Comparison of ENCODE assay signal across 8 cellular contexts in genomic region chr1:36083635-36084501, GRCh38. TPM values are rescaled to one million over a fixed set of nuclear protein-coding genes. Genes with fewer than 3 reads are reported as not detected.
DNase-seq lines count a peak whose midpoint lies in the region; ATAC-seq and TF ChIP-seq lines count a peak whose summit lies in the region.

A gene with protein sequence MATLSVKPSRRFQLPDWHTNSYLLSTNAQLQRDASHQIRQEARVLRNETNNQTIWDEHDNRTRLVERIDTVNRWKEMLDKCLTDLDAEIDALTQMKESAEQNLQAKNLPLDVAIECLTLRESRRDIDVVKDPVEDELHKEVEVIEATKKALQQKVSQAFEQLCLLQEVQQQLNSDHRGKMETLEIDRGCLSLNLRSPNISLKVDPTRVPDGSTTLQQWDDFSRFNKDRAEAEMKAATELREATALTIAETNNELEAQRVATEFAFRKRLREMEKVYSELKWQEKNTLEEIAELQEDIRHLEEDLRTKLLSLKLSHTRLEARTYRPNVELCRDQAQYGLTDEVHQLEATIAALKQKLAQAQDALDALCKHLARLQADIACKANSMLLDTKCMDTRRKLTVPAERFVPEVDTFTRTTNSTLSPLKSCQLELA (plus strand): TSS chr1:36084094. CDS start chr1:36084922, 828 bp downstream.

- H3K4me3 ChIP-seq in mucosa of stomach (ENCODE audit: low read length): peak within 1 kb of the TSS; percentile 38

- TF ChIP-seq CTCF in GM20000 (IDR thresholded peaks at IDR 0.05; ENCODE audit: extremely low read depth, missing control alignments) (no peak), endothelial cell (IDR thresholded peaks at IDR 0.05; ENCODE audit: unreplicated experiment) (no peak)

- H3K27ac Mint-ChIP-seq in endothelial cell (ENCODE audit: unreplicated experiment): peak within 1 kb of the TSS; percentile 77

- peaks cover 3% of the 10 kb centered on the region for H3K4me1 Mint-ChIP-seq in endothelial cell (ENCODE audit: unreplicated experiment)

- peaks cover 20% of the 10 kb centered on the region for H3K27me3 ChIP-seq in mucosa of stomach (ENCODE audit: control insufficient read depth, insufficient read depth, low read length)

- DNase-seq in GM20000 (ENCODE audit: low spot score) (peak; percentile 70), NCI-H748 (lab: John Stamatoyannopoulos, UW; ENCODE audit: unreplicated experiment) (peak; percentile 85), endothelial cell (ENCODE audit: low spot score) (peak; percentile 78), COLO829 (ENCODE audit: low spot score) (no peak), NK-92 (lab: John Stamatoyannopoulos, UW; ENCODE audit: unreplicated experiment) (no peak)

- H3K9me3 ChIP-seq in mucosa of stomach (ENCODE audit: control insufficient read depth, low read length): no peaks in the 10 kb centered on the region

- H3K27me3 Mint-ChIP-seq in endothelial cell (ENCODE audit: unreplicated experiment): peaks cover 17% of the 10 kb centered on the region

- H3K4me3 Mint-ChIP-seq in endothelial cell (ENCODE audit: unreplicated experiment): peak within 1 kb of the TSS; percentile 62

- peaks cover 13% of the 10 kb centered on the region for H3K4me1 ChIP-seq in mucosa of stomach (ENCODE audit: control insufficient read depth, insufficient read depth, low read length)

- H3K9ac ChIP-seq in mucosa of stomach (ENCODE audit: low read length): peak within 1 kb of the TSS; percentile 66

- ATAC-seq in HG03460 (IDR thresholded peaks at IDR 0.05; ENCODE audit: unreplicated experiment): no peak
- no peak for ATAC-seq in HG02870 (IDR thresholded peaks at IDR 0.05; ENCODE audit: unreplicated experiment)

- no peaks in the 10 kb centered on the region for H3K9me3 Mint-ChIP-seq in endothelial cell (ENCODE audit: unreplicated experiment)

- H3K36me3 Mint-ChIP-seq in endothelial cell (ENCODE audit: low read depth, unreplicated experiment): no peaks in the 10 kb centered on the region

- H3K36me3 ChIP-seq in mucosa of stomach (ENCODE audit: control insufficient read depth, insufficient read depth, low read length): no peaks in the 10 kb centered on the region

RNA-seq across cellular contexts. Expression of the gene that starts here (rescaled TPM):
- 0.80 TPM for total RNA-seq in endothelial cell (ENCODE audit: unreplicated experiment)

Comparison
In these comparisons a context has a peak if more than half of its experiments do, and no peak if none do; other contexts are left out.
1. Peak in DNase-seq in endothelial cell; RNA of the gene not detected or under 1 TPM.
2. DNase-seq: peak in GM20000 (single experiment) and NCI-H748 (single experiment); none in COLO829 (single experiment) and NK-92 (single experiment).